ENCODE assay signal across 18 cellular contexts in the genomic region with DNA sequence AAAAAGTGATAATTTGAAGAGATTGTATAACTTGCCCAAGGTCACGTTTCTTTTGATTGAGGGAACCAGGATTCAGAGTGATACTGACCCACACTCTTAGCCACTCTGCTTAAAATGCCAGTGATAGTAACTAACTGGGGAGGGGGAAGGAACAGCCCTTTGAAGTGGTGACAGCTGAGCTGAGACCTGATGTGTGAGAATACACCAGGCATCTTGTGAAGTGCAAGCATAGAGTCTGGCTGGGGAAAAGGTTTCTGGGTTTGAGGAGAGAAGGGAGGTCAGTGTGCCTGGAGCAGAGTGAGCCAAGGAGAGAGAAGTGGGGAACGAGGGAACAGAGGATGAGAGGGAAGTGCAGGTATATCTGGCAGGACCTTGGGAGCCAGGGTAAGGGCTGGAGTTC. TPM values are rescaled to one million over a fixed set of nuclear protein-coding genes. Genes with fewer than 3 reads are reported as not detected.
DNase-seq lines count a peak whose midpoint lies in the region; ATAC-seq, FAIRE-seq and TF ChIP-seq lines count a peak whose summit lies in the region.
"Had no signal": no experiment of that assay in that cellular context is flagged by ENCODE, and none has a peak within 500 bp of the region (broad histone marks: within the 10 kb centered on the region; RNA-seq: fewer than 3 reads in every experiment).

No MANE protein-coding gene starts in this region.

- CTCF ChIA-PET in WTC11 (lab: Charles Lee) = interaction anchor here (0.8 kb wide), 1 partner anchor 12 kb away, joined by 4 read pairs; no protein-coding TSS in a partner anchor

- no peaks in the 10 kb centered on the region for H3K27me3 ChIP-seq in heart right ventricle
- no peaks in the 10 kb centered on the region for H3K27me3 ChIP-seq in pancreas
- no peaks in the 10 kb centered on the region for H3K27me3 ChIP-seq in brain microvascular endothelial cell (replicated peaks)
- H3K27me3 ChIP-seq: right lobe of liver, uterus had no signal

- ATAC-seq in WTC11 = no peak
- ATAC-seq in heart right ventricle = peak in 6 of 8 donors; percentile 15 to 46 (median 32)
- peak in 1 of 4 donors; percentile 2 for ATAC-seq in pancreas
- no peak for ATAC-seq in HG02571 (IDR thresholded peaks at IDR 0.05; ENCODE audit: unreplicated experiment)

- in situ Hi-C loops in brain microvascular endothelial cell (cut with HindIII; ENCODE audit: low pct_ligation_motif_present, low sequenced_read_pairs) = no loop called here

- H3K27me3 Mint-ChIP-seq in activated T-cell treated with anti-CD3 and anti-CD28 coated beads, Interleukin-2, amount 50 U/mL, for 24 hours = no peaks in the 10 kb centered on the region
- no peaks in the 10 kb centered on the region for H3K27me3 Mint-ChIP-seq in WTC11 (ENCODE audit: low read depth)
- H3K27me3 Mint-ChIP-seq: CD4-positive, alpha-beta T cell had no signal

- H3K4me3 Mint-ChIP-seq in activated T-cell treated with anti-CD3 and anti-CD28 coated beads, Interleukin-2, amount 50 U/mL, for 24 hours = no peak overlapping the region
- no peak overlapping the region for H3K4me3 Mint-ChIP-seq in WTC11
- H3K4me3 Mint-ChIP-seq: CD4-positive, alpha-beta T cell had no signal

- H3K9me3 Mint-ChIP-seq in activated T-cell treated with anti-CD3 and anti-CD28 coated beads, Interleukin-2, amount 50 U/mL, for 24 hours = no peaks in the 10 kb centered on the region
- H3K9me3 Mint-ChIP-seq in WTC11 = no peaks in the 10 kb centered on the region
- H3K9me3 Mint-ChIP-seq: CD4-positive, alpha-beta T cell had no signal

- H3K4me1 Mint-ChIP-seq in activated T-cell treated with anti-CD3 and anti-CD28 coated beads, Interleukin-2, amount 50 U/mL, for 24 hours (ENCODE audit: low read depth) = peaks cover 78% of the 10 kb centered on the region
- peaks cover 45% of the 10 kb centered on the region for H3K4me1 Mint-ChIP-seq in WTC11

- TF ChIP-seq CTCF in WTC11 (IDR thresholded peaks at IDR 0.05) = no peak
- no peak for TF ChIP-seq CTCF in heart right ventricle (IDR thresholded peaks at IDR 0.05)
- no peak for TF ChIP-seq CTCF in pancreas (IDR thresholded peaks at IDR 0.05)
- no peak for TF ChIP-seq CTCF in brain microvascular endothelial cell (IDR thresholded peaks at IDR 0.05; ENCODE audit: low read depth, low read length, missing control alignments)

- WGBS in heart right ventricle, 2 donors = 41 to 75% methylated on average over 2 of the region's 2 CpGs
- 37 to 38% methylated on average over 2 of the region's 2 CpGs for WGBS in pancreas, 2 donors

- H3K4me1 ChIP-seq in heart right ventricle (peaks cover 0 to 60% (median 40%) of the 10 kb centered on the region in 9 donors), pancreas (peaks cover 49 to 62% (median 60%) of the 10 kb centered on the region in 3 donors)

- H3K36me3 Mint-ChIP-seq in activated T-cell treated with anti-CD3 and anti-CD28 coated beads, Interleukin-2, amount 50 U/mL, for 24 hours (ENCODE audit: low read depth) = peaks cover 61% of the 10 kb centered on the region
- no peaks in the 10 kb centered on the region for H3K36me3 Mint-ChIP-seq in WTC11

- H3K36me3 ChIP-seq in heart right ventricle (peaks cover 0 to 6% (median 0%) of the 10 kb centered on the region in 9 donors), pancreas (no peaks in the 10 kb centered on the region), brain microvascular endothelial cell (replicated peaks) (no peaks in the 10 kb centered on the region)
- H3K36me3 ChIP-seq: right lobe of liver, uterus, WERI-Rb-1 had no signal

- H3K9me3 ChIP-seq in heart right ventricle (no peaks in the 10 kb centered on the region), pancreas (no peaks in the 10 kb centered on the region)
- H3K9me3 ChIP-seq: right lobe of liver, uterus had no signal

- POLR2A ChIA-PET in WTC11 (lab: Charles Lee) = no interaction called here

- peak overlapping the region; percentile 4 for H3K27ac Mint-ChIP-seq in activated T-cell treated with anti-CD3 and anti-CD28 coated beads, Interleukin-2, amount 50 U/mL, for 24 hours
- H3K27ac Mint-ChIP-seq in WTC11 = peak overlapping the region; percentile 5; the same call in 1 of the 2 replicates
- H3K27ac Mint-ChIP-seq: CD4-positive, alpha-beta T cell had no signal

- H3K27ac ChIP-seq in heart right ventricle (no peak overlapping the region), pancreas (peak overlapping the region; percentile 55 to 93 (median 81)), brain microvascular endothelial cell (no peak overlapping the region)
- H3K27ac ChIP-seq: right lobe of liver, uterus, WERI-Rb-1 had no signal

- intact Hi-C loops in heart right ventricle (cut with DNase I) (no loop called here), pancreas (cut with DNase I) (no loop called here)

- DNase-seq in activated T-cell treated with anti-CD3 and anti-CD28 coated beads, Interleukin-2, amount 50 U/mL, for 24 hours = no peak
- DNase-seq in activated T-cell treated with anti-CD3 and anti-CD28 coated beads, Interleukin-2, amount 50 U/mL, for 48 hours = no peak
- DNase-seq in WTC11 (ENCODE audit: low spot score) (no peak), heart right ventricle (no peak), pancreas (no peak), brain microvascular endothelial cell (no peak), GM03348 (ENCODE audit: low spot score) (no peak)
- DNase-seq: activated gamma-delta T cell treated with Interleukin-2 at 50 U/mL for 16 hours; CD4-positive, alpha-beta T cell; mammary epithelial cell; NCI-H1436; right lobe of liver; uterus; WERI-Rb-1 had no signal

- FAIRE-seq in pancreas (lab: Jason Lieb, UNC) = no peak

- H3K4me3 ChIP-seq in heart right ventricle = no peak overlapping the region
- H3K4me3 ChIP-seq in pancreas = no peak overlapping the region
- no peak overlapping the region for H3K4me3 ChIP-seq in brain microvascular endothelial cell (ENCODE audit: low read depth, low read length)
- H3K4me3 ChIP-seq: right lobe of liver, uterus had no signal

TF ChIP-seq in WTC11, 78 proteins besides CTCF, POLR2A, EP300 and RAD21 (continues in another document):
- TF ChIP-seq, protein P1, sequence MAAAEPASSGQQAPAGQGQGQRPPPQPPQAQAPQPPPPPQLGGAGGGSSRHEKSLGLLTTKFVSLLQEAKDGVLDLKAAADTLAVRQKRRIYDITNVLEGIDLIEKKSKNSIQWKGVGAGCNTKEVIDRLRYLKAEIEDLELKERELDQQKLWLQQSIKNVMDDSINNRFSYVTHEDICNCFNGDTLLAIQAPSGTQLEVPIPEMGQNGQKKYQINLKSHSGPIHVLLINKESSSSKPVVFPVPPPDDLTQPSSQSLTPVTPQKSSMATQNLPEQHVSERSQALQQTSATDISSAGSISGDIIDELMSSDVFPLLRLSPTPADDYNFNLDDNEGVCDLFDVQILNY (CRISPR knock-in tag; IDR thresholded peaks at IDR 0.05) = no peak
- TF ChIP-seq, protein P2, sequence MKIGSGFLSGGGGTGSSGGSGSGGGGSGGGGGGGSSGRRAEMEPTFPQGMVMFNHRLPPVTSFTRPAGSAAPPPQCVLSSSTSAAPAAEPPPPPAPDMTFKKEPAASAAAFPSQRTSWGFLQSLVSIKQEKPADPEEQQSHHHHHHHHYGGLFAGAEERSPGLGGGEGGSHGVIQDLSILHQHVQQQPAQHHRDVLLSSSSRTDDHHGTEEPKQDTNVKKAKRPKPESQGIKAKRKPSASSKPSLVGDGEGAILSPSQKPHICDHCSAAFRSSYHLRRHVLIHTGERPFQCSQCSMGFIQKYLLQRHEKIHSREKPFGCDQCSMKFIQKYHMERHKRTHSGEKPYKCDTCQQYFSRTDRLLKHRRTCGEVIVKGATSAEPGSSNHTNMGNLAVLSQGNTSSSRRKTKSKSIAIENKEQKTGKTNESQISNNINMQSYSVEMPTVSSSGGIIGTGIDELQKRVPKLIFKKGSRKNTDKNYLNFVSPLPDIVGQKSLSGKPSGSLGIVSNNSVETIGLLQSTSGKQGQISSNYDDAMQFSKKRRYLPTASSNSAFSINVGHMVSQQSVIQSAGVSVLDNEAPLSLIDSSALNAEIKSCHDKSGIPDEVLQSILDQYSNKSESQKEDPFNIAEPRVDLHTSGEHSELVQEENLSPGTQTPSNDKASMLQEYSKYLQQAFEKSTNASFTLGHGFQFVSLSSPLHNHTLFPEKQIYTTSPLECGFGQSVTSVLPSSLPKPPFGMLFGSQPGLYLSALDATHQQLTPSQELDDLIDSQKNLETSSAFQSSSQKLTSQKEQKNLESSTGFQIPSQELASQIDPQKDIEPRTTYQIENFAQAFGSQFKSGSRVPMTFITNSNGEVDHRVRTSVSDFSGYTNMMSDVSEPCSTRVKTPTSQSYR (CRISPR knock-in tag; IDR thresholded peaks at IDR 0.05) = no peak
- no peak for TF ChIP-seq FOXJ3 (CRISPR knock-in tag; IDR thresholded peaks at IDR 0.05; ENCODE audit: borderline replicate concordance)
- TF ChIP-seq, protein P3, sequence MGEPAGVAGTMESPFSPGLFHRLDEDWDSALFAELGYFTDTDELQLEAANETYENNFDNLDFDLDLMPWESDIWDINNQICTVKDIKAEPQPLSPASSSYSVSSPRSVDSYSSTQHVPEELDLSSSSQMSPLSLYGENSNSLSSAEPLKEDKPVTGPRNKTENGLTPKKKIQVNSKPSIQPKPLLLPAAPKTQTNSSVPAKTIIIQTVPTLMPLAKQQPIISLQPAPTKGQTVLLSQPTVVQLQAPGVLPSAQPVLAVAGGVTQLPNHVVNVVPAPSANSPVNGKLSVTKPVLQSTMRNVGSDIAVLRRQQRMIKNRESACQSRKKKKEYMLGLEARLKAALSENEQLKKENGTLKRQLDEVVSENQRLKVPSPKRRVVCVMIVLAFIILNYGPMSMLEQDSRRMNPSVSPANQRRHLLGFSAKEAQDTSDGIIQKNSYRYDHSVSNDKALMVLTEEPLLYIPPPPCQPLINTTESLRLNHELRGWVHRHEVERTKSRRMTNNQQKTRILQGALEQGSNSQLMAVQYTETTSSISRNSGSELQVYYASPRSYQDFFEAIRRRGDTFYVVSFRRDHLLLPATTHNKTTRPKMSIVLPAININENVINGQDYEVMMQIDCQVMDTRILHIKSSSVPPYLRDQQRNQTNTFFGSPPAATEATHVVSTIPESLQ (CRISPR knock-in tag; IDR thresholded peaks at IDR 0.05) = no peak
- TF ChIP-seq, protein P4, sequence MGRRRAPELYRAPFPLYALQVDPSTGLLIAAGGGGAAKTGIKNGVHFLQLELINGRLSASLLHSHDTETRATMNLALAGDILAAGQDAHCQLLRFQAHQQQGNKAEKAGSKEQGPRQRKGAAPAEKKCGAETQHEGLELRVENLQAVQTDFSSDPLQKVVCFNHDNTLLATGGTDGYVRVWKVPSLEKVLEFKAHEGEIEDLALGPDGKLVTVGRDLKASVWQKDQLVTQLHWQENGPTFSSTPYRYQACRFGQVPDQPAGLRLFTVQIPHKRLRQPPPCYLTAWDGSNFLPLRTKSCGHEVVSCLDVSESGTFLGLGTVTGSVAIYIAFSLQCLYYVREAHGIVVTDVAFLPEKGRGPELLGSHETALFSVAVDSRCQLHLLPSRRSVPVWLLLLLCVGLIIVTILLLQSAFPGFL (CRISPR knock-in tag; IDR thresholded peaks at IDR 0.05; ENCODE audit: borderline replicate concordance) = no peak
- no peak for TF ChIP-seq FOXP1 (CRISPR knock-in tag; IDR thresholded peaks at IDR 0.05; ENCODE audit: borderline replicate concordance)

RNA-seq across cellular contexts. Expression of a gene that starts 35.4 kb away (rescaled TPM):
- total RNA-seq in WTC11 (2021) (1.3 TPM in 1 of 3 replicates, not detected in the others), heart right ventricle (not detected), pancreas (not detected)
- polyA plus RNA-seq in heart right ventricle (not detected), pancreas (not detected)
- total RNA-seq: A673, HT1080, mammary epithelial cell, right lobe of liver, RPMI7951, uterus had no signal
- polyA plus RNA-seq: mammary epithelial cell had no signal

Comparison
In these comparisons a context has a peak if more than half of its experiments do, and no peak if none do; other contexts are left out.
1. ATAC-seq: peak in heart right ventricle (6 of 8); none in WTC11 (single experiment) and HG02571 (single experiment).
2. H3K27ac ChIP-seq: peak in pancreas (4 of 4); none in heart right ventricle (0 of 10) and brain microvascular endothelial cell (single experiment).